In the genomic region with DNA sequence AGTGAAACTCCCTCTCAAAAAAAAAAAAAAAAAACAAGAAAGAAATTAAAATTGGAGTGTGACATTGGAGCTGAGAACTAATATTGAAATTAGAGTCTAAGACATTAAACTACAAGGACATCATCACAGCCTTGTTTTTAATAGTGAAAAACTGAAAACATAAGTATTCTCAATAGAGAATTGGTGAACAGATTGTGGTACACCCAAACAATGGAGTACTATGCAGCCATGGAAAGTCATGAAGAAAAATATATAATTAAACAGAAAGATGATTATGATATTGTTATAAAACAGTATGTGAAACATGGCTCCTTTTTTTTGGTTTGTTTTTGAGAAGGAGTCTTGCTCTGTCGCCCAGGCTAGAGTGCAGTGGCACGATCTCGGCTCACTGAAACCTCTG, we compare ENCODE assay signal across 9 cellular contexts. TPM values are rescaled to one million over a fixed set of nuclear protein-coding genes. Genes with fewer than 3 reads are reported as not detected.
"Had no signal": no experiment of that assay in that cellular context is flagged by ENCODE, and none has a peak within 500 bp of the region (broad histone marks: within the 10 kb centered on the region; RNA-seq: fewer than 3 reads in every experiment).

No MANE protein-coding gene starts in this region.

- H3K27ac ChIP-seq: HL-60 had no signal

- H2AFZ ChIP-seq: GM23338 had no signal

- ATAC-seq: GM23338, HepG2 had no signal

- H3K4me2 ChIP-seq: GM23338 had no signal

- DNase-seq: H9, HCEC 1CT, HFFc6, KG1 had no signal

- H3K4me3 ChIP-seq: GM23338 had no signal

RNA-seq across cellular contexts. Expression of a gene that starts 43.4 kb away (rescaled TPM):
- total RNA-seq: HFFc6, HT1080 had no signal
- polyA plus RNA-seq: IgD-negative memory B cell had no signal
